Comparison of ENCODE assay signal across 11 cellular contexts in the genomic region with DNA sequence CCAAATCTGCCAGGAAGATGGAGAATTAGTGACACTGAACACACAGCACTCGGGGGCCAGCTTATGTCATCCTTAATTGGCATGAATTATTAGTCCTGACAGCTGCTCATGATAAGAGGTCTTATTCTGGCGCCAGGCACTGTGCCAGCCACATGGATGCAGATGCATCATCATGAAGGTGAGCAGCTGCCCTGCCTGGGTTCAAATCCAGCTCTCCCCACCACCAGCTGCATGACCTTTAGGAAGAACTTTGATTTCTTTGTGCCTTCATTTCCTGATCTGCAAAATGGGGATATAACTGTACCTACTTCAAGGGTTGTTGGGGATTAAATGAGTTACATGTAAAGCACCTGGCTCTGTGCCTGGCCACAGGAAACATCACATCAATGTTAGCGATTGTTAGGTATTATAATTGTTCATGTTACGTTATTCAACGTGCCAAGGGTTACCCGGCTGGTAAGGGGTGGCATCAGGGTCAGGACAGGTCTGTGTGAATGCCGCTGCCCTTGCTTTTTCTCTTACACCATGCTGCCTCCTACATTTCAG. TPM values are rescaled to one million over a fixed set of nuclear protein-coding genes. Genes with fewer than 3 reads are reported as not detected.
DNase-seq lines count a peak whose midpoint lies in the region; ATAC-seq lines count a peak whose summit lies in the region.
"Had no signal": no experiment of that assay in that cellular context is flagged by ENCODE, and none has a peak within 500 bp of the region (broad histone marks: within the 10 kb centered on the region; RNA-seq: fewer than 3 reads in every experiment).

No MANE protein-coding gene starts in this region.

- H3K36me3 ChIP-seq in esophagus (ENCODE audit: control insufficient read depth in 2 of 2, insufficient read depth in 2 of 2, low read length in 1 of 2) = peaks cover 0 to 8% of the 10 kb centered on the region in 2 donors
- H3K36me3 ChIP-seq in skeletal muscle satellite cell (ENCODE audit: insufficient read depth, low read length) = peaks cover 17% of the 10 kb centered on the region
- H3K36me3 ChIP-seq: neutrophil had no signal

- peak; percentile 54 for DNase-seq in NCI-H2029 (lab: John Stamatoyannopoulos, UW)
- DNase-seq in NCI-H2029 treated with DMSO at 0.1 percent for 48 hours (lab: John Stamatoyannopoulos, UW) = no peak
- DNase-seq in NCI-H524 treated with DMSO at 0.1 percent for 48 hours (lab: John Stamatoyannopoulos, UW) = peak; percentile 98
- DNase-seq in DMS153 treated with DMSO at 0.1 percent for 48 hours (lab: John Stamatoyannopoulos, UW; ENCODE audit: unreplicated experiment) = no peak
- no peak for DNase-seq in RPMI8226

- H3K9ac ChIP-seq in skeletal muscle satellite cell (ENCODE audit: low read depth, low read length) = peak overlapping the region; percentile 52

- peak overlapping the region; percentile 49 to 79 for H3K27ac ChIP-seq in esophagus (ENCODE audit: low read depth in 2 of 2, low read length in 1 of 2)
- H3K27ac ChIP-seq: lower lobe of right lung, neutrophil had no signal

- H3K27me3 ChIP-seq in esophagus (ENCODE audit: control insufficient read depth in 1 of 2, insufficient read depth in 2 of 2, low read length in 2 of 2) (no peaks in the 10 kb centered on the region), skeletal muscle satellite cell (ENCODE audit: control insufficient read depth, insufficient read depth, low read length) (no peaks in the 10 kb centered on the region)

- H3K9me3 ChIP-seq in esophagus (ENCODE audit: control insufficient read depth in 2 of 2, insufficient read depth in 1 of 2, low read depth in 1 of 2, low read length in 1 of 2) = no peaks in the 10 kb centered on the region
- H3K9me3 ChIP-seq in skeletal muscle satellite cell (replicated peaks; ENCODE audit: low read length) = no peaks in the 10 kb centered on the region
- H3K9me3 ChIP-seq: lower lobe of right lung, neutrophil had no signal

- H3K4me1 ChIP-seq in esophagus (ENCODE audit: control insufficient read depth in 2 of 2, insufficient read depth in 2 of 2, low read length in 1 of 2) = peaks cover 2 to 8% of the 10 kb centered on the region in 2 donors
- H3K4me1 ChIP-seq in skeletal muscle satellite cell (ENCODE audit: control insufficient read depth, insufficient read depth, low read length) = peaks cover 31% of the 10 kb centered on the region

- no peak for ATAC-seq in HG03159 (IDR thresholded peaks at IDR 0.05; ENCODE audit: unreplicated experiment)

- WGBS in esophagus, 2 donors = 44% methylated on average over 7 of the region's 7 CpGs

- no peak overlapping the region for H3K4me3 ChIP-seq in esophagus (ENCODE audit: low read depth in 1 of 2, low read length in 2 of 2)
- peak overlapping the region; percentile 34 for H3K4me3 ChIP-seq in skeletal muscle satellite cell (ENCODE audit: low read length)
- H3K4me3 ChIP-seq: lower lobe of right lung, smooth muscle cell had no signal

- H3K4me2 ChIP-seq in skeletal muscle satellite cell (ENCODE audit: low read length) = peak overlapping the region; percentile 74
- H3K4me2 ChIP-seq: smooth muscle cell had no signal

RNA-seq across cellular contexts. Expression of a gene that starts 5.7 kb away (rescaled TPM):
- polyA plus RNA-seq in esophagus = 10 to 100 TPM in 1 of 2 donors, 1 to 10 TPM in 1; 9.6 to 12.9 TPM
- total RNA-seq in skeletal muscle satellite cell (2012; rRNA removed) = 16.5 and 19.4 TPM in 2 replicates

RNA-seq across cellular contexts. Expression of a gene that starts 16.8 kb away (rescaled TPM):
- 10 to 100 TPM; 19.6 to 20.7 TPM for polyA plus RNA-seq in esophagus
- total RNA-seq in skeletal muscle satellite cell (2012; rRNA removed) = 9.6 and 15.0 TPM in 2 replicates

Comparison
In these comparisons a context has a peak if more than half of its experiments do, and no peak if none do; other contexts are left out.
1. DNase-seq: peak in NCI-H2029 (single experiment) and NCI-H524 treated with DMSO at 0.1 percent for 48 hours (single experiment); none in NCI-H2029 treated with DMSO at 0.1 percent for 48 hours (single experiment), DMS153 treated with DMSO at 0.1 percent for 48 hours (single experiment) and RPMI8226 (single experiment).